Comparison of ENCODE assay signal across 8 cellular contexts in the genomic region with DNA sequence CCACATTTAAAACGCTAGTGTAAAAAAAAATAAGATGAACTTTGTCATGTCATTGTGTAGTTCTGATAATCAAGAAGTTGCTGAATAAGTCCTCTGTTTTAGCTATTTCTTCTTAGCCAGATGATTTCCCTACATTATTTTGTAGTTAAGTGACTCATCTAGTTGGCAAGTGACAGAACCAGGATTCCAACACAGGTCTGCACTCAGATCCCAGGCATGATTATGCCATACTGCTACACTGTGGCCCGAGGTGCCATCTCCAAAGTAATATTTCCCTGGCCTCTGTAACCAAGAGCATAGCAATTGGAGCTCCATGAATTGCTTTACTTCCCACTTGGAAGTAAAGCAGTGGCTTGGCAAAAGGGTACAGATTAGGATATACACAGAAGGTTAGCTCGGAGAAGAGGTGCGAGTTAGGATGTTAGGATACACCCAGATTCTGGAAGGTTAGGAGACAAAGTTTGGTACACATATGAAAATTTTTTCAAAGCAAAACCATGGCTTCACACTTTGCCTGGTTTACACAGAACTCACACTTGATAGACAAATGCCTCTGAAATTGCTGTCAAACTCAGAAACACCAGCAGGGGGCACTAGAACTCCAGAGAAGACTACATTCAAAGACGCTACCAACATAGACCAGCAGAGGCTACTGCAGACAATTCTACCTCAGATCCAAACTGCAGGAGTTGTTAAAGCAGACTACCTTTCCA. TPM values are rescaled to one million over a fixed set of nuclear protein-coding genes. Genes with fewer than 3 reads are reported as not detected.
DNase-seq lines count a peak whose midpoint lies in the region; ATAC-seq and TF ChIP-seq lines count a peak whose summit lies in the region.

No MANE protein-coding gene starts in this region.

- H4K91ac ChIP-seq in neuronal stem cell (ENCODE audit: low read depth, low read length, poor library complexity), result no peak overlapping the region

- H3K27ac Mint-ChIP-seq in activated T-cell treated with anti-CD3 and anti-CD28 coated beads, Interleukin-2, amount 50 U/mL, for 24 hours, result no peak overlapping the region

- no peak overlapping the region for H3K18ac ChIP-seq in neuronal stem cell (ENCODE audit: low read length)

- H2BK15ac ChIP-seq in neuronal stem cell (ENCODE audit: low read length), result no peak overlapping the region

- no peak overlapping the region for H2AK5ac ChIP-seq in neuronal stem cell (ENCODE audit: low read depth, low read length)

- DNase-seq in DMS114 treated with DMSO at 0.1 percent for 48 hours (lab: John Stamatoyannopoulos, UW; ENCODE audit: unreplicated experiment) (peak; percentile 79), KG1 (lab: John Stamatoyannopoulos, UW) (peak; percentile 38), Panc1 (ENCODE audit: low read depth, low spot score) (peak; percentile 74), fibroblast of peridontal ligament (ENCODE audit: extremely low read depth) (peak; percentile 85), neuronal stem cell (ENCODE audit: low spot score) (peak; percentile 70), upper lobe of left lung (peak in 1 of 2 donors; percentile 57)
- peak; percentile 55 for DNase-seq in activated T-cell treated with anti-CD3 and anti-CD28 coated beads, Interleukin-2, amount 50 U/mL, for 24 hours

- H3K9me3 Mint-ChIP-seq in activated T-cell treated with anti-CD3 and anti-CD28 coated beads, Interleukin-2, amount 50 U/mL, for 24 hours, result no peaks in the 10 kb centered on the region

- no peaks in the 10 kb centered on the region for H3K36me3 ChIP-seq in Panc1 (ENCODE audit: control insufficient read depth, insufficient read depth, low read length)
- H3K36me3 ChIP-seq in neuronal stem cell (replicated peaks in 1 of 2; ENCODE audit: control insufficient read depth in 2 of 2, insufficient read depth in 2 of 2, low read length in 2 of 2), result no peaks in the 10 kb centered on the region
- H3K36me3 ChIP-seq in upper lobe of left lung, result peaks cover 0 to 1% (median 0%) of the 10 kb centered on the region in 4 donors

- no peaks in the 10 kb centered on the region for H3K79me1 ChIP-seq in neuronal stem cell (ENCODE audit: low read depth, low read length)

- H3K27me3 ChIP-seq in Panc1 (ENCODE audit: control insufficient read depth, insufficient read depth, low read length) (peaks cover 2% of the 10 kb centered on the region; the same call in 1 of the 2 replicates), neuronal stem cell (ENCODE audit: control insufficient read depth in 3 of 3, insufficient read depth in 3 of 3, low read depth in 1 of 3, low read length in 3 of 3) (no peaks in the 10 kb centered on the region), upper lobe of left lung (no peaks in the 10 kb centered on the region)

- no peak overlapping the region for H2AFZ ChIP-seq in neuronal stem cell (ENCODE audit: low read length)

- H3K4me2 ChIP-seq in neuronal stem cell (ENCODE audit: insufficient read depth, low read length, poor library complexity, severe bottlenecking), result no peak overlapping the region

- no peak overlapping the region for H3K4me3 Mint-ChIP-seq in activated T-cell treated with anti-CD3 and anti-CD28 coated beads, Interleukin-2, amount 50 U/mL, for 24 hours

- H3K23ac ChIP-seq in neuronal stem cell (ENCODE audit: low read depth, low read length, poor library complexity), result no peak overlapping the region

- POLR2A ChIA-PET in Panc1 (lab: Charles Lee), result no interaction called here

- peaks cover 22% of the 10 kb centered on the region for H3K4me1 Mint-ChIP-seq in activated T-cell treated with anti-CD3 and anti-CD28 coated beads, Interleukin-2, amount 50 U/mL, for 24 hours (ENCODE audit: low read depth)

- in situ Hi-C loops in Panc1 (cut with HindIII; ENCODE audit: low pct_unique_long_range_greater_than_20kb, low sequenced_read_pairs), result no loop called here

- CTCF ChIA-PET in Panc1 (lab: Charles Lee), result interaction anchor here (0.6 to 1.8 kb wide), 4 partner anchors 14 to 101 kb away, joined by 3 to 18 read pairs (median 6); partner anchors contain the start of gene TNMD

- peak; percentile 85 for TF ChIP-seq CTCF in Panc1 (IDR thresholded peaks at IDR 0.05)
- TF ChIP-seq CTCF in upper lobe of left lung (IDR thresholded peaks at IDR 0.05), result peak; percentile 74 to 93 (median 84)

- H3K4me3 ChIP-seq in Panc1 (ENCODE audit: low read depth in 2 of 2, low read length in 2 of 2) (no peak overlapping the region), neuronal stem cell (ENCODE audit: low read length in 2 of 2) (no peak overlapping the region), upper lobe of left lung (no peak overlapping the region)

- TF ChIP-seq POLR2A in upper lobe of left lung (IDR thresholded peaks at IDR 0.05), result no peak

- no peak overlapping the region for H2BK5ac ChIP-seq in neuronal stem cell (ENCODE audit: low read length)

- H3K9ac ChIP-seq in neuronal stem cell (ENCODE audit: low read depth, low read length, poor library complexity), result no peak overlapping the region

- no CpG with 5 or more reads among the region's 5 CpGs for WGBS in neuronal stem cell (ENCODE audit: extremely low coverage in 2 of 2, insufficient read length in 2 of 2, insufficient replicate concordance in 1 of 2), 2 donors
- WGBS in upper lobe of left lung, 2 donors, result 27 to 54% methylated on average over 4 to 5 of the region's 5 CpGs

- H3K27me3 Mint-ChIP-seq in activated T-cell treated with anti-CD3 and anti-CD28 coated beads, Interleukin-2, amount 50 U/mL, for 24 hours, result peaks cover 47% of the 10 kb centered on the region

- H2BK12ac ChIP-seq in neuronal stem cell (ENCODE audit: low read length), result no peak overlapping the region

- H3K4ac ChIP-seq in neuronal stem cell (ENCODE audit: low read length), result no peak overlapping the region

- BruUV-seq in Panc1 (replicated peaks; lab: Mats Ljungman, UMichigan), result no TSS peak

- intact Hi-C loops in Panc1 (cut with micrococcal nuclease; ENCODE audit: unreplicated experiment), result loop anchor here (1.0 kb wide), 1 partner anchor 83 kb away; no protein-coding TSS in a partner anchor

- no peak overlapping the region for H3K14ac ChIP-seq in neuronal stem cell (ENCODE audit: low read length)

- H3K4me1 ChIP-seq in Panc1 (ENCODE audit: control insufficient read depth, insufficient read depth, low read length) (no peaks in the 10 kb centered on the region), neuronal stem cell (ENCODE audit: control insufficient read depth in 2 of 2, insufficient read depth in 1 of 2, low read depth in 1 of 2, low read length in 2 of 2) (no peaks in the 10 kb centered on the region), upper lobe of left lung (no peaks in the 10 kb centered on the region)

- H3K36me3 Mint-ChIP-seq in activated T-cell treated with anti-CD3 and anti-CD28 coated beads, Interleukin-2, amount 50 U/mL, for 24 hours (ENCODE audit: low read depth), result no peaks in the 10 kb centered on the region

- ATAC-seq in GM21529 (IDR thresholded peaks at IDR 0.05; ENCODE audit: unreplicated experiment), result peak; percentile 60
- peak; percentile 94 for ATAC-seq in Panc1
- ATAC-seq in upper lobe of left lung (ENCODE audit: low FRiP score in 2 of 2), result peak; percentile 72 to 91

- H3K9me3 ChIP-seq in Panc1 (ENCODE audit: control insufficient read depth, insufficient read depth, low read depth, low read length) (no peaks in the 10 kb centered on the region), neuronal stem cell (replicated peaks in 1 of 2; ENCODE audit: control insufficient read depth in 2 of 2, insufficient read depth in 1 of 2, low read depth in 1 of 2, low read length in 2 of 2) (no peaks in the 10 kb centered on the region), upper lobe of left lung (no peaks in the 10 kb centered on the region)

- no peak overlapping the region for H4K8ac ChIP-seq in neuronal stem cell (ENCODE audit: low read depth, low read length)

- TF ChIP-seq EP300 in upper lobe of left lung (IDR thresholded peaks at IDR 0.05), result no peak

- no peak overlapping the region for H3K27ac ChIP-seq in Panc1 (ENCODE audit: low read length)
- no peak overlapping the region for H3K27ac ChIP-seq in neuronal stem cell (replicated peaks; ENCODE audit: low read length)
- no peak overlapping the region for H3K27ac ChIP-seq in upper lobe of left lung

- H2BK120ac ChIP-seq in neuronal stem cell (ENCODE audit: low read depth, low read length), result no peak overlapping the region

RNA-seq across cellular contexts. Expression of gene SRPX2, which starts 41.4 kb away (rescaled TPM):
- 1.2 TPM for total RNA-seq in Panc1 (2021; ENCODE audit: unreplicated experiment)
- 0.50 TPM for polyA plus RNA-seq in Panc1 (2012; ENCODE audit: insufficient read length)
- polyA plus RNA-seq in neuronal stem cell (2013, experiment 1 of 2), result not detected
- not detected for polyA plus RNA-seq in neuronal stem cell (2013, experiment 2 of 2)
- total RNA-seq in upper lobe of left lung, result 10 to 100 TPM; 14.6 to 39.8 (median 23.4) TPM

RNA-seq across cellular contexts. Expression of gene SYTL4, which starts 46.5 kb away (rescaled TPM):
- 0.15 TPM for total RNA-seq in Panc1 (2021; ENCODE audit: unreplicated experiment)
- 0.08 TPM for polyA plus RNA-seq in Panc1 (2012; ENCODE audit: insufficient read length)
- polyA plus RNA-seq in neuronal stem cell (2013, experiment 1 of 2), result 0.60 TPM
- polyA plus RNA-seq in neuronal stem cell (2013, experiment 2 of 2), result 0.51 TPM
- 10 to 100 TPM in 5 of 6 donors, 1 to 10 TPM in 1; 7.4 to 26.2 (median 15.9) TPM for total RNA-seq in upper lobe of left lung

RNA-seq across cellular contexts. Expression of gene TSPAN6, which starts 48.8 kb away (rescaled TPM):
- total RNA-seq in Panc1 (2021; ENCODE audit: unreplicated experiment) (7.2 TPM), upper lobe of left lung (10 to 100 TPM in 5 of 6 donors, 1 to 10 TPM in 1; 9.8 to 22.6 (median 17.1) TPM)
- polyA plus RNA-seq in Panc1 (2012; ENCODE audit: insufficient read length), result 4.3 TPM
- 80.2 TPM for polyA plus RNA-seq in neuronal stem cell (2013, experiment 1 of 2)
- polyA plus RNA-seq in neuronal stem cell (2013, experiment 2 of 2), result 81.7 TPM
